31 cellular contexts compared by ENCODE assay signal in genomic region chr17:44278006-44278405, GRCh38. TPM values are rescaled to one million over a fixed set of nuclear protein-coding genes. Genes with fewer than 3 reads are reported as not detected.
DNase-seq lines count a peak whose midpoint lies in the region; TF ChIP-seq lines count a peak whose summit lies in the region.
"Had no signal": no experiment of that assay in that cellular context is flagged by ENCODE, and none has a peak within 500 bp of the region (broad histone marks: within the 10 kb centered on the region; RNA-seq: fewer than 3 reads in every experiment).

No MANE protein-coding gene starts in this region.

- no peak overlapping the region for H3K27ac ChIP-seq in osteoblast (ENCODE audit: low read depth, low read length)
- no peak overlapping the region for H3K27ac ChIP-seq in hepatocyte
- H3K27ac ChIP-seq: BLaER1 treated with 17β-estradiol and CSF1 and Interleukin-3, amounts not matched to agents 10 nM and 100 nM; heart left ventricle; right atrium auricular region; thoracic aorta had no signal

- H3K27me3 ChIP-seq in MG63: no peaks in the 10 kb centered on the region
- H3K27me3 ChIP-seq in osteoblast (ENCODE audit: insufficient read depth, low read length): no peaks in the 10 kb centered on the region
- H3K27me3 ChIP-seq in hepatocyte: no peaks in the 10 kb centered on the region
- H3K27me3 ChIP-seq: BLaER1 treated with 17β-estradiol and CSF1 and Interleukin-3, amounts not matched to agents 10 nM and 100 nM; heart left ventricle; right atrium auricular region had no signal

- H3K36me3 ChIP-seq in MG63 (no peaks in the 10 kb centered on the region), osteoblast (ENCODE audit: insufficient read depth, low read length) (no peaks in the 10 kb centered on the region), hepatocyte (replicated peaks; ENCODE audit: insufficient read depth, low read depth) (no peaks in the 10 kb centered on the region)
- H3K36me3 ChIP-seq: BLaER1 treated with 17β-estradiol and CSF1 and Interleukin-3, amounts not matched to agents 10 nM and 100 nM; heart left ventricle; right atrium auricular region; thoracic aorta had no signal

- TF ChIP-seq CTCF in osteoblast (IDR thresholded peaks at IDR 0.05; ENCODE audit: extremely low read depth, low read depth, low read length) (no peak), hepatocyte (IDR thresholded peaks at IDR 0.05; ENCODE audit: poor library complexity) (no peak)

- WGBS in hepatocyte (ENCODE audit: low lambda C conversion rate, missing lambda C conversion rate): 89% methylated on average over 4 of the region's 4 CpGs

- H3K4me2 ChIP-seq in osteoblast (ENCODE audit: insufficient read depth, low read length) (no peak overlapping the region), hepatocyte (no peak overlapping the region)
- H3K4me2 ChIP-seq: GM23338 had no signal

- no peak overlapping the region for H2AFZ ChIP-seq in osteoblast (ENCODE audit: low read length)
- H2AFZ ChIP-seq in hepatocyte: no peak overlapping the region
- H2AFZ ChIP-seq: GM23338 had no signal

- no peak overlapping the region for H3K4me3 ChIP-seq in MG63
- no peak overlapping the region for H3K4me3 ChIP-seq in osteoblast (ENCODE audit: insufficient read depth, low read length)
- no peak overlapping the region for H3K4me3 ChIP-seq in hepatocyte
- H3K4me3 ChIP-seq: BLaER1 treated with 17β-estradiol and CSF1 and Interleukin-3, amounts not matched to agents 10 nM and 100 nM; GM23338; heart left ventricle; lung; right atrium auricular region; thoracic aorta had no signal

- DNase-seq in AG20443 (ENCODE audit: low spot score) (peak; percentile 59), MG63 (peak; percentile 26), epidermal melanocyte (ENCODE audit: insufficient read length, low spot score) (peak; percentile 4), osteoblast (ENCODE audit: insufficient read length, low spot score, missing footprints) (peak; percentile 71), midbrain (lab: John Stamatoyannopoulos, UW) (no peak), NOMO-1 treated with dmso at 0.1 percent for 144 hours (lab: John Stamatoyannopoulos, UW; ENCODE audit: unreplicated experiment) (no peak), hepatocyte (ENCODE audit: low spot score) (no peak)
- DNase-seq in stimulated activated CD4-positive, alpha-beta T cell treated with anti-CD3 and anti-CD28 coated beads, Interleukin-2, amount 100 ng/mL, for 48 hours: no peak
- DNase-seq: ACHN; activated CD4-positive, alpha-beta T cell treated with anti-CD3 and anti-CD28 coated beads for 48 hours; activated T-cell treated with anti-CD3 and anti-CD28 coated beads for 4 hours; Caco-2; effector CD4-positive, alpha-beta T cell; foreskin melanocyte; GDM1; heart left ventricle; NCI-H1048; NCI-H748 treated with DMSO at 0.1 percent for 48 hours; nephron progenitor cell; RPMI8226; stimulated activated CD4-positive, alpha-beta T cell treated with anti-CD3 and anti-CD28 coated beads, Interleukin-1b, Interleukin-23, amount 100 ng/mL, for 48 hours; stimulated activated naive CD8-positive, alpha-beta T cell treated with anti-CD3 and anti-CD28 coated beads, Interleukin-15, Interleukin-2, amounts not matched to agents 100 U/mL and 50 U/mL, for 24 hours; T1000 had no signal

- no peaks in the 10 kb centered on the region for H3K9me2 ChIP-seq in hepatocyte (replicated peaks; ENCODE audit: insufficient read depth)

- H3K4me1 ChIP-seq in osteoblast (ENCODE audit: insufficient read depth, low read length) (peaks cover 12% of the 10 kb centered on the region), hepatocyte (ENCODE audit: insufficient read depth) (no peaks in the 10 kb centered on the region)
- H3K4me1 ChIP-seq: Caco-2 had no signal

- H3K9me3 ChIP-seq in MG63: no peaks in the 10 kb centered on the region
- H3K9me3 ChIP-seq in osteoblast (ENCODE audit: low read depth, low read length): no peaks in the 10 kb centered on the region
- H3K9me3 ChIP-seq in hepatocyte (ENCODE audit: low read depth): no peaks in the 10 kb centered on the region
- H3K9me3 ChIP-seq: BLaER1 treated with 17β-estradiol and CSF1 and Interleukin-3, amounts not matched to agents 10 nM and 100 nM; Caco-2; heart left ventricle; right atrium auricular region; thoracic aorta had no signal

- H3K79me2 ChIP-seq in osteoblast (ENCODE audit: insufficient read depth, low read length): no peaks in the 10 kb centered on the region
- no peaks in the 10 kb centered on the region for H3K79me2 ChIP-seq in hepatocyte

- H4K20me1 ChIP-seq in osteoblast (ENCODE audit: insufficient read depth, low read length) (no peaks in the 10 kb centered on the region), hepatocyte (ENCODE audit: insufficient read depth, poor library complexity, severe bottlenecking) (no peaks in the 10 kb centered on the region)
- H4K20me1 ChIP-seq: BLaER1 treated with 17β-estradiol and CSF1 and Interleukin-3, amounts not matched to agents 10 nM and 100 nM had no signal

RNA-seq across cellular contexts. Expression of gene SLC4A1, which starts 10.1 kb away (rescaled TPM):
- total RNA-seq in MG63 (2014; rRNA removed; shearing (Covaris generic); ENCODE audit: low replicate concordance): not detected in 2 replicates
- total RNA-seq in osteoblast: under 0.01 TPM in 1 of 2 replicates, not detected in the other
- total RNA-seq in hepatocyte: not detected in 2 replicates
- polyA plus RNA-seq in hepatocyte: not detected in 2 replicates
- total RNA-seq: bronchial epithelial cell, Caco-2, GM23338, osteocyte had no signal
- polyA plus RNA-seq: GM23338, IgD-negative memory B cell had no signal

RNA-seq across cellular contexts. Expression of gene RUNDC3A, which starts 30.4 kb away (rescaled TPM):
- not detected in 2 replicates for total RNA-seq in MG63 (2014; rRNA removed; shearing (Covaris generic); ENCODE audit: low replicate concordance)
- total RNA-seq in osteoblast (under 0.01 TPM in 1 of 2 replicates, not detected in the other), hepatocyte (2.0 and 2.1 TPM in 2 replicates)
- polyA plus RNA-seq in hepatocyte: 0.40 and 2.3 TPM in 2 replicates
- polyA plus RNA-seq: IgD-negative memory B cell had no signal

RNA-seq across cellular contexts. Expression of gene SLC25A39, which starts 46.6 kb away (rescaled TPM):
- 142 and 155 TPM in 2 replicates for total RNA-seq in MG63 (2014; rRNA removed; shearing (Covaris generic); ENCODE audit: low replicate concordance)
- total RNA-seq in osteoblast: 60.1 and 60.7 TPM in 2 replicates
- 92.7 and 108 TPM in 2 replicates for total RNA-seq in hepatocyte
- polyA plus RNA-seq in hepatocyte: 179 and 191 TPM in 2 replicates

RNA-seq across cellular contexts. Expression of gene UBTF, which starts 58.5 kb away (rescaled TPM):
- 51.2 and 64.2 TPM in 2 replicates for total RNA-seq in MG63 (2014; rRNA removed; shearing (Covaris generic); ENCODE audit: low replicate concordance)
- total RNA-seq in osteoblast: 49.6 and 51.3 TPM in 2 replicates
- total RNA-seq in hepatocyte: 35.0 and 38.9 TPM in 2 replicates
- polyA plus RNA-seq in hepatocyte: 37.2 and 41.1 TPM in 2 replicates

Comparison
In these comparisons a context has a peak if more than half of its experiments do, and no peak if none do; other contexts are left out.
1. DNase-seq: peak in AG20443 (single experiment), MG63 (single experiment), epidermal melanocyte (single experiment) and osteoblast (single experiment); none in midbrain (single experiment), stimulated activated CD4-positive, alpha-beta T cell treated with anti-CD3 and anti-CD28 coated beads, Interleukin-2, amount 100 ng/mL, for 48 hours (0 of 2), NOMO-1 treated with dmso at 0.1 percent for 144 hours (single experiment) and hepatocyte (single experiment).